In genomic region chr15:40081691-40082194, GRCh38 we compare ENCODE assay signal across 8 cellular contexts. TPM values are rescaled to one million over a fixed set of nuclear protein-coding genes. Genes with fewer than 3 reads are reported as not detected.
DNase-seq lines count a peak whose midpoint lies in the region; ATAC-seq and TF ChIP-seq lines count a peak whose summit lies in the region.

No MANE protein-coding gene starts in this region.

- no peaks in the 10 kb centered on the region for H3K27me3 ChIP-seq in DND-41 (ENCODE audit: insufficient read depth, low read length, poor library complexity)

- H3K27ac Mint-ChIP-seq in progenitor cell of endocrine pancreas: peak overlapping the region; percentile 90

- H3K36me3 Mint-ChIP-seq in progenitor cell of endocrine pancreas (ENCODE audit: insufficient read depth): no peaks in the 10 kb centered on the region

- H3K27ac ChIP-seq in DND-41 (ENCODE audit: low read length): no peak overlapping the region

- H3K36me3 ChIP-seq in DND-41 (ENCODE audit: insufficient read depth, low read length): no peaks in the 10 kb centered on the region

- TF ChIP-seq CTCF in DND-41 (IDR thresholded peaks at IDR 0.05; ENCODE audit: borderline replicate concordance, extremely low read depth, low read length, poor library complexity, severe bottlenecking) (no peak), astrocyte of the cerebellum (IDR thresholded peaks at IDR 0.05; ENCODE audit: low read depth, low read length, missing control alignments) (peak; percentile 32), progenitor cell of endocrine pancreas (IDR thresholded peaks at IDR 0.05; ENCODE audit: unreplicated experiment) (no peak)

- no peak overlapping the region for H3K9ac ChIP-seq in DND-41 (ENCODE audit: low read depth, low read length)

- H3K79me2 ChIP-seq in DND-41 (ENCODE audit: insufficient read depth, low read length): no peaks in the 10 kb centered on the region

- H4K20me1 ChIP-seq in DND-41 (ENCODE audit: insufficient read depth, low read length): no peaks in the 10 kb centered on the region

- DNase-seq in DND-41: peak; percentile 31
- peak; percentile 82 for DNase-seq in M059J (ENCODE audit: low read depth)
- DNase-seq in astrocyte of the cerebellum (ENCODE audit: low read depth): no peak
- peak; percentile 79 to 82 for DNase-seq in hippocampal formation (lab: John Stamatoyannopoulos, UW)
- peak; percentile 55 for DNase-seq in progenitor cell of endocrine pancreas (ENCODE audit: low spot score, unreplicated experiment)
- no peak for DNase-seq in NCI-H2081 treated with DMSO at 0.1 percent for 48 hours (lab: John Stamatoyannopoulos, UW)
- no peak for DNase-seq in MV-4-11 (lab: John Stamatoyannopoulos, UW)

- no peaks in the 10 kb centered on the region for H3K4me1 ChIP-seq in DND-41 (ENCODE audit: insufficient read depth, low read length)

- in situ Hi-C loops in astrocyte of the cerebellum (cut with HindIII; ENCODE audit: low sequenced_read_pairs): no loop called here

- H3K27me3 Mint-ChIP-seq in progenitor cell of endocrine pancreas: no peaks in the 10 kb centered on the region

- H3K9me3 Mint-ChIP-seq in progenitor cell of endocrine pancreas (ENCODE audit: low read depth): no peaks in the 10 kb centered on the region

- peak overlapping the region; percentile 72 for H3K4me3 Mint-ChIP-seq in progenitor cell of endocrine pancreas (ENCODE audit: low read depth)

- no peak overlapping the region for H3K4me2 ChIP-seq in DND-41 (ENCODE audit: insufficient read depth, low read length)

- ATAC-seq in DND-41 (ENCODE audit: insufficient read depth, low read depth): peak; percentile 74
- no peak for ATAC-seq in GM18907 (IDR thresholded peaks at IDR 0.05; ENCODE audit: unreplicated experiment)

- peaks cover 52% of the 10 kb centered on the region for H3K4me1 Mint-ChIP-seq in progenitor cell of endocrine pancreas (ENCODE audit: low read depth)

- no peaks in the 10 kb centered on the region for H3K9me3 ChIP-seq in DND-41 (ENCODE audit: insufficient read depth, low read length, severe bottlenecking)

- H3K4me3 ChIP-seq in DND-41 (ENCODE audit: low read depth in 1 of 2, low read length in 2 of 2) (no peak overlapping the region), astrocyte of the cerebellum (ENCODE audit: low read depth, low read length) (peak overlapping the region; percentile 11)

- no peak overlapping the region; the same call in 1 of the 2 replicates for H2AFZ ChIP-seq in DND-41 (ENCODE audit: low read depth, low read length)

RNA-seq across cellular contexts. Expression of gene BMF, which starts 26.9 kb away (rescaled TPM):
- total RNA-seq in M059J (2014; rRNA removed; shearing (Covaris generic)): 5.4 and 12.1 TPM in 2 replicates
- total RNA-seq in progenitor cell of endocrine pancreas: 128 and 129 TPM in 2 replicates

RNA-seq across cellular contexts. Expression of gene SRP14, which starts 42.8 kb away (rescaled TPM):
- 236 and 307 TPM in 2 replicates for total RNA-seq in M059J (2014; rRNA removed; shearing (Covaris generic))
- 282 and 285 TPM in 2 replicates for total RNA-seq in progenitor cell of endocrine pancreas

Comparison
In these comparisons a context has a peak if more than half of its experiments do, and no peak if none do; other contexts are left out.
1. DNase-seq: peak in DND-41 (single experiment), M059J (single experiment), hippocampal formation (2 of 2) and progenitor cell of endocrine pancreas (single experiment); none in astrocyte of the cerebellum (single experiment), NCI-H2081 treated with DMSO at 0.1 percent for 48 hours (single experiment) and MV-4-11 (single experiment).